In the genomic region with DNA sequence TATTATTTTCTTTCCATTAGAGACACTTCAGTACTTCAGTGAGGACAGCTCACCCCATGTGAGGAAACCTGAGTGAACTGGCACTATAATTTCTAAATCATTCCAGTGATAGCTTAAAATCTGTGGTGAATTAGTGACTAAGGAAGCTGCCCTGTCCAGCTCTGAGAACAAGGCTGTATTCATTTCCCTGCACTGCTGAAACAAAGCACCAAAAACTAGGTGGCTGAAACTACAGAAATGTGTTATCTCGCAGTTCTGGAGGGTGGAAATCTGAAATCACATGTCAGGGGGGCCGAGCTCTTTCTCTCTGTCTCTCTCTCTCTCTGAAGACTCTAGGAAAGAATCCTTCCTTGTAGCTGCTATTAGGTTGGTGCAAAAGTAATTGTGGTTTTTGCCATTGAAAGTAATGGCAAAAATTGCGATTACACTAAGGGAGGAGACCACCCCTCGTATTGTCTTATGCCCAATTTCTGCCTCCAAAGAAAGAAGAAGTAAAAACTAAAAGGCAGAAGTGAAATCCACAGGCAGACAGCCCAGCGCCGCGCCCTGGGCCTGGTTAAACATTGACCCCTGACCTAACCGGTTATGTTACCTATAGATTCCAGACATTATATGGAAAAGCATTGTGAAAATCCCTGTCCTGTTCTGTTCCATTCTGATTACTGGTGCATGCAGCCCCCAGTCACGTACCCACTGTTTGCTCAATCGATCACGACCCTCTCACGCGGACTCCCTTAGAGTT, we compare ENCODE assay signal across 8 cellular contexts.
DNase-seq lines count a peak whose midpoint lies in the region; ATAC-seq, FAIRE-seq and TF ChIP-seq lines count a peak whose summit lies in the region.
"Not testable (repeated sequence)": the region's sequence is repeated elsewhere in the genome, so short reads cannot be mapped to it uniquely, and the experiment has no call there.

No MANE protein-coding gene starts in this region.

- not testable (repeated sequence) for H3K4me3 ChIP-seq in Caco-2 (ENCODE audit: low read depth, low read length); pancreas

- CTCF ChIA-PET in Caco-2 (lab: Charles Lee); activated B cell treated with CpG ODN at 0.5 μM for 24 hours (lab: Charles Lee): not testable (repeated sequence)

- not testable (repeated sequence) for H3K9me3 ChIP-seq in Caco-2, pancreas

- peak overlapping the region; percentile 45 for H3K4me3 Mint-ChIP-seq in Caco-2 (ENCODE audit: unreplicated experiment)
- H3K4me3 Mint-ChIP-seq in activated B cell treated with CpG ODN at 0.5 μM for 24 hours = not testable (repeated sequence)

- not testable (repeated sequence) for H3K27me3 ChIP-seq in Caco-2 (replicated peaks; ENCODE audit: control insufficient read depth, insufficient read depth, low read length); pancreas

- H3K9me3 Mint-ChIP-seq in Caco-2 (ENCODE audit: unreplicated experiment); activated B cell treated with CpG ODN at 0.5 μM for 24 hours: not testable (repeated sequence)

- BruUV-seq in Caco-2 (replicated peaks; lab: Mats Ljungman, UMichigan) = not testable (repeated sequence)

- peak; percentile 45 to 56 for DNase-seq in Caco-2
- DNase-seq in GM20000 (ENCODE audit: low spot score) = peak; percentile 12
- DNase-seq in activated B cell treated with CpG ODN at 0.5 μM for 24 hours, pancreas: not testable (repeated sequence)

- not testable (repeated sequence) for H3K27ac ChIP-seq in pancreas

- 23 to 43% methylated on average over 13 of the region's 13 CpGs for WGBS in pancreas, 2 donors

- POLR2A ChIA-PET in Caco-2 (lab: Charles Lee); activated B cell treated with CpG ODN at 0.5 μM for 24 hours (lab: Charles Lee): not testable (repeated sequence)

- not testable (repeated sequence) for H3K27me3 Mint-ChIP-seq in Caco-2 (ENCODE audit: insufficient read depth, unreplicated experiment); activated B cell treated with CpG ODN at 0.5 μM for 24 hours

- peaks cover 25% of the 10 kb centered on the region for H3K4me1 ChIP-seq in Caco-2
- H3K4me1 ChIP-seq in pancreas = not testable (repeated sequence)

- not testable (repeated sequence) for TF ChIP-seq CTCF in Caco-2 (IDR thresholded peaks at IDR 0.05; ENCODE audit: insufficient read depth in 1 of 2, low read depth in 1 of 2, low read length in 1 of 2, severe bottlenecking in 1 of 2, unreplicated experiment in 1 of 2); GM20000 (IDR thresholded peaks at IDR 0.05; ENCODE audit: extremely low read depth, missing control alignments); activated B cell treated with CpG ODN at 0.5 μM for 24 hours (IDR thresholded peaks at IDR 0.05); pancreas (IDR thresholded peaks at IDR 0.05)

- ATAC-seq in GM18907 (IDR thresholded peaks at IDR 0.05; ENCODE audit: unreplicated experiment) (peak; percentile 87), HG02588 (IDR thresholded peaks at IDR 0.05; ENCODE audit: unreplicated experiment) (peak; percentile 83), HG03066 (IDR thresholded peaks at IDR 0.05; ENCODE audit: low read depth, unreplicated experiment) (peak; percentile 91), HG03558 (IDR thresholded peaks at IDR 0.05; ENCODE audit: extremely low read depth, unreplicated experiment) (peak; percentile 62), pancreas (peak; percentile 35 to 79 (median 58))
- ATAC-seq in activated B cell treated with CpG ODN at 0.5 μM for 24 hours (ENCODE audit: low read depth) = not testable (repeated sequence)

- intact Hi-C loops in Caco-2 (cut with micrococcal nuclease; ENCODE audit: unreplicated experiment) = loop anchor here (1.0 kb wide), 1 partner anchor 21 kb away; no protein-coding TSS in a partner anchor
- intact Hi-C loops in activated B cell treated with CpG ODN at 0.5 μM for 24 hours (cut with micrococcal nuclease); pancreas (cut with DNase I): not testable (repeated sequence)

- not testable (repeated sequence) for H3K36me3 ChIP-seq in Caco-2 (ENCODE audit: control insufficient read depth, insufficient read depth, low read length); pancreas

- H3K4me1 Mint-ChIP-seq in Caco-2 (ENCODE audit: low read depth, unreplicated experiment) = peaks cover 33% of the 10 kb centered on the region
- not testable (repeated sequence) for H3K4me1 Mint-ChIP-seq in activated B cell treated with CpG ODN at 0.5 μM for 24 hours

- not testable (repeated sequence) for FAIRE-seq in pancreas (lab: Jason Lieb, UNC)

- H3K27ac Mint-ChIP-seq in Caco-2 (ENCODE audit: unreplicated experiment) (peak overlapping the region; percentile 81), activated B cell treated with CpG ODN at 0.5 μM for 24 hours (peak overlapping the region; percentile 3)

- not testable (repeated sequence) for H3K36me3 Mint-ChIP-seq in Caco-2 (ENCODE audit: insufficient read depth, unreplicated experiment); activated B cell treated with CpG ODN at 0.5 μM for 24 hours (ENCODE audit: low read depth)
